2 cellular contexts compared by ENCODE assay signal in the genomic region with DNA sequence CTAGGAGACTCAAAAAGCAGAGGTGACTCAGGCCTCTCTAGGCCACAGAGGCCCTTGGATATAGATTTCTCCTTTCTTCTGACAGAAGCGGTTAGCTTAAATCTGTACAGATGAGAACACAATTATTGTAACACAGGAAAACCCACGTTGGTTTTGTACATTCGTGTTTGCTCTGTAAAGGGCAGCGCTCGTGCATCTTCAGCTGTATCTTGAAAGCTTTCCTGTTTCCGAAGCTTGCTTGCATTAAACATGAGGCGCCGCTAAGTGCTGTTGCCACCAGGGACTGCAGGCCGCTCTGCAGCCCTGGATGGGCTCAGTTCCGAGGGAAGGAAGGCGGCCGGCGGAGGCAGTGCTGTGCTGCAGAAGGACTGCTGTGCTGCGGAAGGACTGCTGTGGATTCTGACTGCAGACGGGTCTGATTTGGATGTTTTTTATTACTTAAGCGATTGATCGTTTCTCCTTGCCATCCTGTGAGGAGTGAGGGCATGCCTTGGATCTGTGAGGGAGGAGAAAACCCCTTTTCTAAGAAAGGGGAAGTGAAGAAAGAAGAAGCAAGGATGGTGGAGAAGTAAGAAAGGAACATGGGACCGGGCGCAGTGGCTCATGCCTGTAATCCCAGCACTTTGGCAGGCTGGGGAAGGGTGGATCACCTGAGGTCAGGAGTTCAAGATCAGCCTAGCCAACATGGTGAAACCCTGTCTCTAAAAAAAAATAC.
TF ChIP-seq lines count a peak whose summit lies in the region.

No MANE protein-coding gene starts in this region.

TF ChIP-seq in IMR-90, 13 proteins besides CTCF, POLR2A, EP300 and RAD21:
- TF ChIP-seq NFE2L2 (IDR thresholded peaks at IDR 0.05; ENCODE audit: low read depth, low read length), result no peak

TF ChIP-seq in endothelial cell of umbilical vein, 7 proteins besides CTCF, POLR2A, EP300 and RAD21:
- TF ChIP-seq FOS (IDR thresholded peaks at IDR 0.05; ENCODE audit: borderline replicate concordance, insufficient read depth, low read length) (no peak), MYC (IDR thresholded peaks at IDR 0.05; ENCODE audit: low read depth, low read length) (no peak), GATA2 (IDR thresholded peaks at IDR 0.05; ENCODE audit: insufficient read depth, insufficient read length, low read depth, low read length) (no peak), EZH2 (IDR thresholded peaks at IDR 0.05; ENCODE audit: borderline replicate concordance, low read depth, low read length, severe bottlenecking) (no peak), MAX (IDR thresholded peaks at IDR 0.05; ENCODE audit: insufficient read depth, insufficient read length) (no peak), JUN (IDR thresholded peaks at IDR 0.05; ENCODE audit: borderline replicate concordance, insufficient read depth, insufficient read length, low read depth) (no peak), POLR2AphosphoS5 (IDR thresholded peaks at IDR 0.05; ENCODE audit: insufficient read depth, low read depth, low read length) (no peak)
TF ChIP-seq in endothelial cell of umbilical vein: peak in this region for 0.
